In genomic region chrX:38192007-38192625, GRCh38 we compare ENCODE assay signal across 9 cellular contexts. TPM values are rescaled to one million over a fixed set of nuclear protein-coding genes. Genes with fewer than 3 reads are reported as not detected.
DNase-seq lines count a peak whose midpoint lies in the region; ATAC-seq and TF ChIP-seq lines count a peak whose summit lies in the region.
"Had no signal": no experiment of that assay in that cellular context is flagged by ENCODE, and none has a peak within 500 bp of the region (broad histone marks: within the 10 kb centered on the region; RNA-seq: fewer than 3 reads in every experiment).

No MANE protein-coding gene starts in this region.

- no peaks in the 10 kb centered on the region for H4K20me1 ChIP-seq in GM23248 (ENCODE audit: insufficient read depth)

- WGBS in GM23248 (ENCODE audit: low coverage in 1 of 2, low lambda C conversion rate in 2 of 2, missing lambda C conversion rate in 2 of 2), 2 experiments, result 66 to 74% methylated on average over 5 of the region's 5 CpGs

- H3K36me3 ChIP-seq in GM23248 (ENCODE audit: low read depth) (no peaks in the 10 kb centered on the region), gastrocnemius medialis (no peaks in the 10 kb centered on the region)

- in situ Hi-C loops in GM23248 (cut with MboI), result no loop called here
- in situ Hi-C loops in gastrocnemius medialis (cut with MboI; ENCODE audit: low sequenced_read_pairs in 4 of 4), result no loop called here

- CTCF ChIA-PET in RWPE1 (lab: Yijun Ruan, JAX), result interaction anchor here (0.6 to 1.0 kb wide), 4 partner anchors 130 to 754 kb away, joined by 3 to 5 read pairs (median 3); partner anchors contain the start of gene RPGR

- ATAC-seq in left ventricle myocardium superior (peak; percentile 58), gastrocnemius medialis (no peak), GM18858 (IDR thresholded peaks at IDR 0.05; ENCODE audit: unreplicated experiment) (no peak)

- H3K27ac ChIP-seq in GM23248 (no peak overlapping the region), RWPE1 (no peak overlapping the region), gastrocnemius medialis (no peak overlapping the region)

- intact Hi-C loops in left ventricle myocardium superior (cut with micrococcal nuclease) (no loop called here), gastrocnemius medialis (cut with DNase I; ENCODE audit: low total_unique reads) (loop anchor here (5.0 kb wide), 1 partner anchor 135 kb away; the partner anchor contains the start of gene RPGR)
- intact Hi-C loops in activated T-helper 2 cell treated with anti-CD3 and anti-CD28 coated beads, Interferon-gamma antibody, Interleukin-2, Interleukin-4, amounts not matched to agents 10 μg/mL and 5 μg/mL and 100 μg/mL, durations not matched to agents 14 hours and 24 hours and 36 hours (cut with micrococcal nuclease), result no loop called here

- H3K4me3 ChIP-seq in GM23248, result no peak overlapping the region
- H3K4me3 ChIP-seq in gastrocnemius medialis, result no peak overlapping the region

- H3F3A ChIP-seq in GM23248 (ENCODE audit: insufficient read depth), result no peaks in the 10 kb centered on the region

- H3K4me1 Mint-ChIP-seq in activated T-helper 2 cell treated with anti-CD3 and anti-CD28 coated beads, Interferon-gamma antibody, Interleukin-2, Interleukin-4, amounts not matched to agents 10 μg/mL and 5 μg/mL and 100 μg/mL, durations not matched to agents 14 hours and 24 hours and 36 hours (ENCODE audit: low read depth), result no peaks in the 10 kb centered on the region

- H3K27me3 ChIP-seq in GM23248 (replicated peaks; ENCODE audit: insufficient read depth) (no peaks in the 10 kb centered on the region), gastrocnemius medialis (peaks cover 0 to 2% (median 0%) of the 10 kb centered on the region in 3 donors)

- H3K9me3 ChIP-seq in GM23248 (ENCODE audit: low read depth) (no peaks in the 10 kb centered on the region), gastrocnemius medialis (no peaks in the 10 kb centered on the region)

- no peaks in the 10 kb centered on the region for H3K36me3 Mint-ChIP-seq in activated T-helper 2 cell treated with anti-CD3 and anti-CD28 coated beads, Interferon-gamma antibody, Interleukin-2, Interleukin-4, amounts not matched to agents 10 μg/mL and 5 μg/mL and 100 μg/mL, durations not matched to agents 14 hours and 24 hours and 36 hours (ENCODE audit: low read depth)
- H3K36me3 Mint-ChIP-seq: activated naive CD8-positive, alpha-beta T cell had no signal

- H3K4me1 ChIP-seq in GM23248 (ENCODE audit: insufficient read depth) (no peaks in the 10 kb centered on the region), gastrocnemius medialis (no peaks in the 10 kb centered on the region)

- no peaks in the 10 kb centered on the region for H3K9me3 Mint-ChIP-seq in activated T-helper 2 cell treated with anti-CD3 and anti-CD28 coated beads, Interferon-gamma antibody, Interleukin-2, Interleukin-4, amounts not matched to agents 10 μg/mL and 5 μg/mL and 100 μg/mL, durations not matched to agents 14 hours and 24 hours and 36 hours

- TF ChIP-seq POLR2A in gastrocnemius medialis (IDR thresholded peaks at IDR 0.05), result no peak

- H3K79me2 ChIP-seq in GM23248 (ENCODE audit: insufficient read depth), result 0 out of 2 replicates have a peak, but pooled peaks cover 13% of the 10 kb centered on the region

- no peak overlapping the region for H3K9ac ChIP-seq in GM23248

- H3K27ac Mint-ChIP-seq in activated T-helper 2 cell treated with anti-CD3 and anti-CD28 coated beads, Interferon-gamma antibody, Interleukin-2, Interleukin-4, amounts not matched to agents 10 μg/mL and 5 μg/mL and 100 μg/mL, durations not matched to agents 14 hours and 24 hours and 36 hours, result no peak overlapping the region
- H3K27ac Mint-ChIP-seq: activated naive CD8-positive, alpha-beta T cell had no signal

- no peak overlapping the region for H3K4me2 ChIP-seq in GM23248 (ENCODE audit: unreplicated experiment)

- H2AFZ ChIP-seq in GM23248, result no peak overlapping the region

- H3K4me3 Mint-ChIP-seq in activated T-helper 2 cell treated with anti-CD3 and anti-CD28 coated beads, Interferon-gamma antibody, Interleukin-2, Interleukin-4, amounts not matched to agents 10 μg/mL and 5 μg/mL and 100 μg/mL, durations not matched to agents 14 hours and 24 hours and 36 hours (ENCODE audit: low read depth), result no peak overlapping the region
- H3K4me3 Mint-ChIP-seq: activated naive CD8-positive, alpha-beta T cell had no signal

- POLR2A ChIA-PET in RWPE1 (lab: Yijun Ruan, JAX; ENCODE audit: low non-redundant PET), result no interaction called here

- peak; percentile 40 for TF ChIP-seq CTCF in RWPE1 (conservative IDR thresholded peaks at IDR 0.05; ENCODE audit: low read depth)
- TF ChIP-seq CTCF in gastrocnemius medialis (IDR thresholded peaks at IDR 0.05 in 4 of 5, conservative IDR thresholded peaks at IDR 0.05 in 1 of 5), result peak in 2 of 5 experiments; percentile 19

- H3K27me3 Mint-ChIP-seq in activated T-helper 2 cell treated with anti-CD3 and anti-CD28 coated beads, Interferon-gamma antibody, Interleukin-2, Interleukin-4, amounts not matched to agents 10 μg/mL and 5 μg/mL and 100 μg/mL, durations not matched to agents 14 hours and 24 hours and 36 hours (ENCODE audit: low read depth), result no peaks in the 10 kb centered on the region

- DNase-seq in AG08396 (ENCODE audit: low spot score) (peak; percentile 18), GM23248 (peak; percentile 46), RWPE1 (ENCODE audit: low spot score) (peak; percentile 12), left ventricle myocardium superior (no peak), gastrocnemius medialis (no peak)
- no peak for DNase-seq in activated T-helper 2 cell treated with anti-CD3 and anti-CD28 coated beads, Interferon-gamma antibody, Interleukin-2, Interleukin-4, amounts not matched to agents 10 μg/mL and 5 μg/mL and 100 μg/mL, durations not matched to agents 14 hours and 24 hours and 36 hours (ENCODE audit: low spot score)
- no peak for DNase-seq in stimulated activated CD8-positive, alpha-beta memory T cell treated with anti-CD3 and anti-CD28 coated beads, Interleukin-4, amount 100 ng/mL, for 48 hours

- H3K9me2 ChIP-seq in GM23248 (ENCODE audit: insufficient read depth), result no peaks in the 10 kb centered on the region

RNA-seq across cellular contexts. Expression of gene SRPX, which starts 28.6 kb away (rescaled TPM):
- total RNA-seq in GM23248 (2014; rRNA removed; shearing (Covaris generic)), result 53.1 and 75.7 TPM in 2 replicates
- 82.2 and 84.4 TPM in 2 replicates for polyA plus RNA-seq in GM23248 (2016; fragmentation: Nextera tagmentation; extraction: Ambion mirVana)
- total RNA-seq in left ventricle myocardium superior (45.2 TPM), gastrocnemius medialis (10 to 100 TPM in 3 of 4 donors, 1 to 10 TPM in 1; 8.6 to 48.3 (median 36.6) TPM)
- total RNA-seq in activated T-helper 2 cell treated with anti-CD3 and anti-CD28 coated beads, Interferon-gamma antibody, Interleukin-2, Interleukin-4, amounts not matched to agents 10 μg/mL and 5 μg/mL and 100 μg/mL, durations not matched to agents 14 hours and 24 hours and 36 hours, result not detected in 2 replicates

Comparison
In these comparisons a context has a peak if more than half of its experiments do, and no peak if none do; other contexts are left out.
1. DNase-seq: peak in AG08396 (single experiment), GM23248 (single experiment) and RWPE1 (single experiment); none in left ventricle myocardium superior (single experiment), gastrocnemius medialis (0 of 2), activated T-helper 2 cell treated with anti-CD3 and anti-CD28 coated beads, Interferon-gamma antibody, Interleukin-2, Interleukin-4, amounts not matched to agents 10 μg/mL and 5 μg/mL and 100 μg/mL, durations not matched to agents 14 hours and 24 hours and 36 hours (single experiment) and stimulated activated CD8-positive, alpha-beta memory T cell treated with anti-CD3 and anti-CD28 coated beads, Interleukin-4, amount 100 ng/mL, for 48 hours (single experiment).